Comparison of ENCODE assay signal across 18 cellular contexts in the genomic region with DNA sequence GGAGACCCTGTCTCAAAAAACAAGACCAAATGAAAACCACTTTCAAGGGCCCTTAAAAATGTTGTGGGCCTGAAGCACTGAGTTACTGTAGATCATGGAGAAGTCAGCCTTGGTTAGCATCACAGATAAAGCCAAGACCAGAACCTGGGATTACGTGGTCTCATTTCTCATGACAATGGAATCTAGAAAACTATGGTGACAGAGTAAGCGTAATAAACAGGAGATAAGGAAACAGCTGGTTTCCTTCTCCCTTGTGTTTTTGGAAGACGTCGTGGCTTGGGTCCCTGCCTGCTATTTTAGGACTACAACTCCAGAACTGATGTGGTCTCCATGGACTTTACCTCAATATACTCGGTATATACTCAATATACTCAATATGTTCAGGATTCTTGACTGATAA.
DNase-seq lines count a peak whose midpoint lies in the region; ATAC-seq and TF ChIP-seq lines count a peak whose summit lies in the region.
"Had no signal": no experiment of that assay in that cellular context is flagged by ENCODE, and none has a peak within 500 bp of the region (broad histone marks: within the 10 kb centered on the region; RNA-seq: fewer than 3 reads in every experiment).

No MANE protein-coding gene starts in this region.

- no peak overlapping the region for H3K56ac ChIP-seq in mesendoderm (ENCODE audit: low read length)

- WGBS in mesendoderm (ENCODE audit: extremely low coverage, insufficient coverage, low lambda C conversion rate) = no CpG with 5 or more reads among the region's 5 CpGs

- H2BK120ac ChIP-seq in mesendoderm (ENCODE audit: low read depth, low read length) = no peak overlapping the region

- H3K79me2 ChIP-seq in mesendoderm (ENCODE audit: control insufficient read depth, insufficient read depth, low read length) = no peaks in the 10 kb centered on the region

- H2AK5ac ChIP-seq in mesendoderm (ENCODE audit: low read length) = no peak overlapping the region

- no peak overlapping the region for H3K9ac ChIP-seq in mesendoderm (ENCODE audit: low read length)

- H3K4me2 ChIP-seq in mesendoderm (ENCODE audit: low read length) = no peak overlapping the region

- H3K27me3 Mint-ChIP-seq in activated T-helper 17 cell treated with anti-CD3 and anti-CD28 coated beads, Interleukin-2, amount 50 U/mL, for 72 hours = no peaks in the 10 kb centered on the region
- H3K27me3 Mint-ChIP-seq: activated CD4-positive, alpha-beta memory T cell treated with anti-CD3 and anti-CD28 coated beads, Interleukin-2, amount 10 ng/mL, durations not matched to agents 7 days and 5 days; dendritic cell treated with granulocyte-macrophage colony-stimulating factor and Interleukin-4, amounts not matched to agents 40 ng/mL and 50 ng/mL, for 4 days had no signal

- no peak overlapping the region for H4K8ac ChIP-seq in mesendoderm (ENCODE audit: low read depth, low read length)

- H3K27ac ChIP-seq in mesendoderm (ENCODE audit: low read depth, low read length) = no peak overlapping the region
- H3K27ac ChIP-seq: lower lobe of right lung, tibial artery had no signal

- no peaks in the 10 kb centered on the region for H3K27me3 ChIP-seq in mesendoderm (ENCODE audit: insufficient read depth, low read length, poor library complexity)
- H3K27me3 ChIP-seq: tibial artery had no signal

- no peaks in the 10 kb centered on the region for H3K79me1 ChIP-seq in mesendoderm (ENCODE audit: low read length)

- H3K4me1 ChIP-seq in mesendoderm (ENCODE audit: control insufficient read depth, low read depth, low read length) = no peaks in the 10 kb centered on the region
- H3K4me1 ChIP-seq: lower lobe of right lung had no signal

- peaks cover 3% of the 10 kb centered on the region for H3K9me3 Mint-ChIP-seq in activated T-helper 17 cell treated with anti-CD3 and anti-CD28 coated beads, Interleukin-2, amount 50 U/mL, for 72 hours
- H3K9me3 Mint-ChIP-seq: activated T-helper 1 cell treated with anti-CD3 and anti-CD28 coated beads, Interleukin-12 subunit alpha, Interleukin-12 subunit beta, Interleukin-2, Interleukin-4 antibody, amounts not matched to agents 30 ng/mL and 10 ng/mL and 1 ng/mL, durations not matched to agents 14 hours and 24 hours and 36 hours; dendritic cell treated with granulocyte-macrophage colony-stimulating factor and Interleukin-4, amounts not matched to agents 40 ng/mL and 50 ng/mL, for 4 days had no signal

- no peak overlapping the region for H2BK5ac ChIP-seq in mesendoderm (ENCODE audit: low read length)

- ATAC-seq in GM18520 (IDR thresholded peaks at IDR 0.05; ENCODE audit: unreplicated experiment) = no peak
- ATAC-seq in activated T-helper 17 cell treated with anti-CD3 and anti-CD28 coated beads, Interleukin-2, amount 50 U/mL, for 72 hours (replicated peaks) = no peak
- no peak for ATAC-seq in HG03442 (IDR thresholded peaks at IDR 0.05; ENCODE audit: unreplicated experiment)
- ATAC-seq: lower lobe of right lung, sciatic nerve had no signal

- H3K18ac ChIP-seq in mesendoderm (ENCODE audit: low read length) = no peak overlapping the region

- H3K4me1 Mint-ChIP-seq in activated T-helper 17 cell treated with anti-CD3 and anti-CD28 coated beads, Interleukin-2, amount 50 U/mL, for 72 hours = no peaks in the 10 kb centered on the region
- H3K4me1 Mint-ChIP-seq: activated CD4-positive, alpha-beta memory T cell treated with anti-CD3 and anti-CD28 coated beads, Interleukin-2, amount 10 ng/mL, durations not matched to agents 7 days and 5 days had no signal

- no peaks in the 10 kb centered on the region for H3K36me3 ChIP-seq in mesendoderm (ENCODE audit: control insufficient read depth, insufficient read depth, low read length)
- H3K36me3 ChIP-seq: lower lobe of right lung, tibial artery had no signal

- no peak overlapping the region for H4K5ac ChIP-seq in mesendoderm (ENCODE audit: low read length)

- no peak overlapping the region for H3K4me3 ChIP-seq in AG09309 (ENCODE audit: control insufficient read depth, low read depth, low read length)
- H3K4me3 ChIP-seq in mesendoderm (ENCODE audit: low read length) = no peak overlapping the region
- H3K4me3 ChIP-seq: lower lobe of right lung, tibial artery had no signal

- H3K27ac Mint-ChIP-seq in activated T-helper 17 cell treated with anti-CD3 and anti-CD28 coated beads, Interleukin-2, amount 50 U/mL, for 72 hours = no peak overlapping the region
- H3K27ac Mint-ChIP-seq: activated CD4-positive, alpha-beta memory T cell treated with anti-CD3 and anti-CD28 coated beads, Interleukin-2, amount 10 ng/mL, durations not matched to agents 7 days and 5 days; activated T-helper 1 cell treated with anti-CD3 and anti-CD28 coated beads, Interleukin-12 subunit alpha, Interleukin-12 subunit beta, Interleukin-2, Interleukin-4 antibody, amounts not matched to agents 30 ng/mL and 10 ng/mL and 1 ng/mL, durations not matched to agents 14 hours and 24 hours and 36 hours; dendritic cell treated with granulocyte-macrophage colony-stimulating factor and Interleukin-4, amounts not matched to agents 40 ng/mL and 50 ng/mL, for 4 days had no signal

- H3K4ac ChIP-seq in mesendoderm (ENCODE audit: low read depth, low read length) = no peak overlapping the region

- H3K4me3 Mint-ChIP-seq in activated T-helper 17 cell treated with anti-CD3 and anti-CD28 coated beads, Interleukin-2, amount 50 U/mL, for 72 hours = no peak overlapping the region
- H3K4me3 Mint-ChIP-seq: activated CD4-positive, alpha-beta memory T cell treated with anti-CD3 and anti-CD28 coated beads, Interleukin-2, amount 10 ng/mL, durations not matched to agents 7 days and 5 days; activated T-helper 1 cell treated with anti-CD3 and anti-CD28 coated beads, Interleukin-12 subunit alpha, Interleukin-12 subunit beta, Interleukin-2, Interleukin-4 antibody, amounts not matched to agents 30 ng/mL and 10 ng/mL and 1 ng/mL, durations not matched to agents 14 hours and 24 hours and 36 hours; dendritic cell treated with granulocyte-macrophage colony-stimulating factor and Interleukin-4, amounts not matched to agents 40 ng/mL and 50 ng/mL, for 4 days had no signal

- peak; percentile 67 for DNase-seq in AG09309 (ENCODE audit: low read depth)
- peak; percentile 66 for DNase-seq in LHCN-M2 (ENCODE audit: low read depth)
- DNase-seq in dermis blood vessel endothelial cell = peak; percentile 55
- DNase-seq in mesendoderm = peak; percentile 77
- no peak for DNase-seq in middle frontal gyrus (ENCODE audit: extremely low spot score, low spot score)
- DNase-seq: activated CD4-positive, alpha-beta memory T cell treated with anti-CD3 and anti-CD28 coated beads, Interleukin-2, amount 10 ng/mL, durations not matched to agents 7 days and 5 days; AML-193; lower lobe of right lung; NCI-H1092; NCI-H2227 treated with DMSO at 0.1 percent for 48 hours; stimulated activated CD4-positive, alpha-beta T cell treated with anti-CD3 and anti-CD28 coated beads, Interleukin-4, amount 100 ng/mL, for 24 hours; tibial artery had no signal

- no peak overlapping the region for H3K23ac ChIP-seq in mesendoderm (ENCODE audit: low read length)

- H2BK15ac ChIP-seq in mesendoderm (replicated peaks; ENCODE audit: low read depth) = no peak overlapping the region

- no peaks in the 10 kb centered on the region for H3K36me3 Mint-ChIP-seq in activated T-helper 17 cell treated with anti-CD3 and anti-CD28 coated beads, Interleukin-2, amount 50 U/mL, for 72 hours (ENCODE audit: low read depth)

- TF ChIP-seq CTCF in AG09309 (IDR thresholded peaks at IDR 0.05; ENCODE audit: control insufficient read depth, insufficient read depth, low read depth, low read length, missing control alignments) = no peak
